In genomic region chr1:42745851-42746250, GRCh38 we compare ENCODE assay signal across 22 cellular contexts. TPM values are rescaled to one million over a fixed set of nuclear protein-coding genes. Genes with fewer than 3 reads are reported as not detected.
"Had no signal": no experiment of that assay in that cellular context is flagged by ENCODE, and none has a peak within 500 bp of the region (broad histone marks: within the 10 kb centered on the region; RNA-seq: fewer than 3 reads in every experiment).

No MANE protein-coding gene starts in this region.

- H3K9me3 Mint-ChIP-seq: activated CD4-positive, alpha-beta memory T cell treated with anti-CD3 and anti-CD28 coated beads for 36 hours; activated T-helper 2 cell treated with anti-CD3 and anti-CD28 coated beads, Interferon-gamma antibody, Interleukin-2, Interleukin-4, amounts not matched to agents 10 μg/mL and 5 μg/mL and 100 μg/mL, durations not matched to agents 14 hours and 24 hours and 36 hours; immature natural killer cell; T-helper 2 cell treated with Interferon-gamma antibody and Interleukin-4, amounts not matched to agents 5 μg/mL and 100 μg/mL, for 36 hours had no signal

- H3K9me3 ChIP-seq: ascending aorta, esophagus muscularis mucosa, pancreas, spleen, tibial artery had no signal

- H3K27ac ChIP-seq: ascending aorta, esophagus muscularis mucosa, pancreas, spleen, tibial artery had no signal

- DNase-seq: activated CD4-positive, alpha-beta memory T cell treated with anti-CD3 and anti-CD28 coated beads for 36 hours; activated CD4-positive, alpha-beta T cell treated with anti-CD3 and anti-CD28 coated beads for 36 hours; activated naive CD4-positive, alpha-beta T cell treated with Interleukin-2 at 50 U/mL for 16 hours; activated T-cell treated with anti-CD3 and anti-CD28 coated beads, Interleukin-2, amount 50 U/mL, for 1 hour; effector CD4-positive, alpha-beta T cell; immature natural killer cell; left ventricle myocardium superior; spleen; stimulated activated CD8-positive, alpha-beta memory T cell treated with anti-CD3 and anti-CD28 coated beads, Interleukin-4, amount 100 ng/mL, for 48 hours; stimulated activated naive CD4-positive, alpha-beta T cell; SW 1271; tibial artery had no signal

- H3K4me1 Mint-ChIP-seq: activated CD4-positive, alpha-beta T cell treated with anti-CD3 and anti-CD28 coated beads for 36 hours; immature natural killer cell had no signal

- H3K4me3 Mint-ChIP-seq: activated CD4-positive, alpha-beta memory T cell treated with anti-CD3 and anti-CD28 coated beads for 36 hours; activated CD4-positive, alpha-beta T cell treated with anti-CD3 and anti-CD28 coated beads for 36 hours; immature natural killer cell; T-helper 2 cell treated with Interferon-gamma antibody and Interleukin-4, amounts not matched to agents 5 μg/mL and 100 μg/mL, for 36 hours; WTC11 had no signal

- ATAC-seq: activated CD4-positive, alpha-beta T cell treated with anti-CD3 and anti-CD28 coated beads for 36 hours; left ventricle myocardium superior; sciatic nerve; WTC11 had no signal

- FAIRE-seq: pancreas, TTC549 had no signal

- H3K27ac Mint-ChIP-seq: activated CD4-positive, alpha-beta memory T cell treated with anti-CD3 and anti-CD28 coated beads for 36 hours; activated CD4-positive, alpha-beta T cell treated with anti-CD3 and anti-CD28 coated beads for 36 hours; activated T-helper 2 cell treated with anti-CD3 and anti-CD28 coated beads, Interferon-gamma antibody, Interleukin-2, Interleukin-4, amounts not matched to agents 10 μg/mL and 5 μg/mL and 100 μg/mL, durations not matched to agents 14 hours and 24 hours and 36 hours; T-helper 2 cell treated with Interferon-gamma antibody and Interleukin-4, amounts not matched to agents 5 μg/mL and 100 μg/mL, for 36 hours; WTC11 had no signal

- H3K4me1 ChIP-seq: ascending aorta, esophagus muscularis mucosa, pancreas, tibial artery had no signal

- H3K27me3 Mint-ChIP-seq: activated CD4-positive, alpha-beta memory T cell treated with anti-CD3 and anti-CD28 coated beads for 36 hours; activated CD4-positive, alpha-beta T cell treated with anti-CD3 and anti-CD28 coated beads for 36 hours had no signal

- H3K4me3 ChIP-seq: ascending aorta, esophagus muscularis mucosa, pancreas, spleen, tibial artery had no signal

- H3K27me3 ChIP-seq: ascending aorta, esophagus muscularis mucosa, pancreas, spleen, tibial artery had no signal

RNA-seq across cellular contexts. Expression of gene CLDN19, which starts 5.8 kb away (rescaled TPM):
- total RNA-seq: activated CD4-positive, alpha-beta memory T cell treated with anti-CD3 and anti-CD28 coated beads for 36 hours; activated CD4-positive, alpha-beta T cell treated with anti-CD3 and anti-CD28 coated beads for 36 hours; activated T-helper 2 cell treated with anti-CD3 and anti-CD28 coated beads, Interferon-gamma antibody, Interleukin-2, Interleukin-4, amounts not matched to agents 10 μg/mL and 5 μg/mL and 100 μg/mL, durations not matched to agents 14 hours and 24 hours and 36 hours; ascending aorta; left ventricle myocardium superior; pancreas; subcutaneous adipose tissue had no signal
- polyA plus RNA-seq: immature natural killer cell had no signal

RNA-seq across cellular contexts. Expression of gene TMEM269, which starts 38.9 kb away (rescaled TPM):
- total RNA-seq: ascending aorta, left ventricle myocardium superior, urinary bladder had no signal
